In genomic region chr12:120301962-120302815, GRCh38 we compare ENCODE assay signal across 8 cellular contexts. TPM values are rescaled to one million over a fixed set of nuclear protein-coding genes. Genes with fewer than 3 reads are reported as not detected.
DNase-seq lines count a peak whose midpoint lies in the region; ATAC-seq and TF ChIP-seq lines count a peak whose summit lies in the region.

Gene SIRT4 (plus strand): TSS chr12:120302321. CDS start chr12:120303562, 1,241 bp downstream.

- H4K20me1 ChIP-seq in fibroblast of lung (ENCODE audit: control insufficient read depth, extremely low read depth, insufficient read depth, low read length), result no peaks in the 10 kb centered on the region

- H3K4me3 ChIP-seq in fibroblast of lung (replicated peaks in 1 of 4; ENCODE audit: control extremely low read depth in 1 of 4, insufficient read depth in 1 of 4, low read depth in 3 of 4, low read length in 4 of 4), result peak within 1 kb of the TSS; percentile 51 to 95 (median 66)

- H3K27ac Mint-ChIP-seq in activated T-cell treated with anti-CD3 and anti-CD28 coated beads, Interleukin-2, amount 50 U/mL, for 72 hours, result peak within 1 kb of the TSS; percentile 68
- peak within 1 kb of the TSS; percentile 36 to 94 (median 89) for H3K27ac Mint-ChIP-seq in naive thymus-derived CD8-positive, alpha-beta T cell

- peak; percentile 67 to 85 for TF ChIP-seq CTCF in fibroblast of lung (conservative IDR thresholded peaks at IDR 0.05 in 1 of 2, IDR thresholded peaks at IDR 0.05 in 1 of 2; ENCODE audit: low read depth in 1 of 2, low read length in 2 of 2)

- ATAC-seq in GM21723 (IDR thresholded peaks at IDR 0.05; ENCODE audit: unreplicated experiment), result peak; percentile 96
- peak; percentile 100 for ATAC-seq in activated T-cell treated with anti-CD3 and anti-CD28 coated beads, Interleukin-2, amount 50 U/mL, for 72 hours (replicated peaks in 1 of 2)
- ATAC-seq in naive thymus-derived CD8-positive, alpha-beta T cell, result peak; percentile 99

- no peaks in the 10 kb centered on the region for H3K79me2 ChIP-seq in fibroblast of lung (ENCODE audit: control insufficient read depth, insufficient read depth, low read length)

- H3K27ac ChIP-seq in fibroblast of lung (ENCODE audit: insufficient read depth, low read length), result peak within 1 kb of the TSS; percentile 72

- H3K27me3 Mint-ChIP-seq in activated T-cell treated with anti-CD3 and anti-CD28 coated beads, Interleukin-2, amount 50 U/mL, for 72 hours (ENCODE audit: low read depth), result no peaks in the 10 kb centered on the region
- no peaks in the 10 kb centered on the region for H3K27me3 Mint-ChIP-seq in naive thymus-derived CD8-positive, alpha-beta T cell

- no peaks in the 10 kb centered on the region for H3K36me3 ChIP-seq in fibroblast of lung (ENCODE audit: control insufficient read depth, insufficient read depth, low read length)

- POLR2A ChIA-PET in naive thymus-derived CD8-positive, alpha-beta T cell (lab: Charles Lee), result interaction anchor here (0.6 to 4.9 kb wide), 15 partner anchors 10 to 597 kb away, joined by 3 to 124 read pairs (median 4); partner anchors contain the start of genes COX6A1, PXN, RNU4-1 and RNU4-2

- H2AFZ ChIP-seq in fibroblast of lung (ENCODE audit: low read length), result peak within 1 kb of the TSS; percentile 96

- peak within 1 kb of the TSS; percentile 90 to 95 for H3K4me3 Mint-ChIP-seq in activated T-cell treated with anti-CD3 and anti-CD28 coated beads, Interleukin-2, amount 50 U/mL, for 72 hours
- H3K4me3 Mint-ChIP-seq in naive thymus-derived CD8-positive, alpha-beta T cell, result peak within 1 kb of the TSS; percentile 89 to 99 (median 95)

- H3K4me1 Mint-ChIP-seq in activated T-cell treated with anti-CD3 and anti-CD28 coated beads, Interleukin-2, amount 50 U/mL, for 72 hours (ENCODE audit: low read depth), result peaks cover 18% of the 10 kb centered on the region
- peaks cover 6 to 20% (median 8%) of the 10 kb centered on the region in 4 donors for H3K4me1 Mint-ChIP-seq in naive thymus-derived CD8-positive, alpha-beta T cell

- peak within 1 kb of the TSS; percentile 60 for H3K9ac ChIP-seq in fibroblast of lung (ENCODE audit: insufficient read depth, low read length)

- peak within 1 kb of the TSS; percentile 76 for H3K4me2 ChIP-seq in fibroblast of lung (ENCODE audit: extremely low read depth, insufficient read depth, low read length)

- no peaks in the 10 kb centered on the region for H3K9me3 ChIP-seq in fibroblast of lung (ENCODE audit: control insufficient read depth, insufficient read depth, low read depth, low read length)

- no peaks in the 10 kb centered on the region for H3K4me1 ChIP-seq in fibroblast of lung (ENCODE audit: control insufficient read depth, extremely low read depth, insufficient read depth, low read length)

- peaks cover 2 to 5% of the 10 kb centered on the region in 2 donors for H3K36me3 Mint-ChIP-seq in activated T-cell treated with anti-CD3 and anti-CD28 coated beads, Interleukin-2, amount 50 U/mL, for 72 hours (ENCODE audit: insufficient read depth in 2 of 2)
- H3K36me3 Mint-ChIP-seq in naive thymus-derived CD8-positive, alpha-beta T cell, result no peaks in the 10 kb centered on the region

- peak; percentile 86 for DNase-seq in DMS79 (lab: John Stamatoyannopoulos, UW)
- DNase-seq in KG1 (lab: John Stamatoyannopoulos, UW), result peak; percentile 97
- DNase-seq in activated T-cell treated with anti-CD3 and anti-CD28 coated beads, Interleukin-2, amount 50 U/mL, for 72 hours, result peak; percentile 88 to 91
- DNase-seq in fibroblast of lung (ENCODE audit: low read depth in 2 of 2), result peak; percentile 92 to 95
- DNase-seq in naive thymus-derived CD8-positive, alpha-beta T cell, result peak; percentile 76 to 93 (median 87)
- DNase-seq in stimulated activated naive CD4-positive, alpha-beta T cell (lab: John Stamatoyannopoulos, UW), result peak; percentile 74 to 88 (median 82)

- H3K9me3 Mint-ChIP-seq in activated T-cell treated with anti-CD3 and anti-CD28 coated beads, Interleukin-2, amount 50 U/mL, for 72 hours, result no peaks in the 10 kb centered on the region
- no peaks in the 10 kb centered on the region for H3K9me3 Mint-ChIP-seq in naive thymus-derived CD8-positive, alpha-beta T cell

- no peaks in the 10 kb centered on the region for H3K27me3 ChIP-seq in fibroblast of lung (ENCODE audit: control insufficient read depth, insufficient read depth, low read length)

TF ChIP-seq in PFSK-1, 5 proteins besides CTCF, POLR2A, EP300 and RAD21:
- no peak for TF ChIP-seq TAF1 (IDR thresholded peaks at IDR 0.05; ENCODE audit: borderline replicate concordance, insufficient read depth, low read length)
- TF ChIP-seq SIN3A (IDR thresholded peaks at IDR 0.05; ENCODE audit: borderline replicate concordance, insufficient read depth, low read length), result peak; percentile 98; the same call in 1 of the 2 replicates
- no peak for TF ChIP-seq FOXP2 (optimal IDR thresholded peaks at IDR 0.05; ENCODE audit: borderline replicate concordance, extremely low read depth, extremely low read length, insufficient read depth)
- TF ChIP-seq REST (IDR thresholded peaks at IDR 0.05; ENCODE audit: insufficient read depth in 1 of 2, low read depth in 2 of 2, low read length in 2 of 2), result no peak
- TF ChIP-seq POLR2AphosphoS5 (IDR thresholded peaks at IDR 0.05; ENCODE audit: low read depth, low read length), result peak; percentile 50; the same call in 1 of the 2 replicates

RNA-seq across cellular contexts. Expression of gene SIRT4, which starts in this region (rescaled TPM):
- 2.1 TPM for polyA plus RNA-seq in PFSK-1 (2012; ENCODE audit: insufficient read length, low read depth)
- 1 to 10 TPM; 4.2 to 4.9 TPM for total RNA-seq in activated T-cell treated with anti-CD3 and anti-CD28 coated beads, Interleukin-2, amount 50 U/mL, for 72 hours
- 2.3 and 2.5 TPM in 2 replicates for total RNA-seq in fibroblast of lung
- polyA plus RNA-seq in fibroblast of lung, result 0.53 and 1.2 TPM in 2 replicates
- 0.70 and 1.2 TPM in 2 replicates for polyA plus RNA-seq in fibroblast of lung (2012)
- not detected in 2 replicates for polyA minus RNA-seq in fibroblast of lung (ENCODE audit: low replicate concordance)
- total RNA-seq in naive thymus-derived CD8-positive, alpha-beta T cell, result 1 to 10 TPM; 2.4 to 4.1 TPM
- 1 to 10 TPM; 1.9 to 3.2 (median 2.2) TPM for polyA plus RNA-seq in naive thymus-derived CD8-positive, alpha-beta T cell

Comparison
In these comparisons a context has a peak if more than half of its experiments do, and no peak if none do; other contexts are left out.
1. Peak in every context shown above with its lines: DNase-seq, ATAC-seq, H3K4me3 ChIP-seq and H3K27ac ChIP-seq.